In the genomic region with DNA sequence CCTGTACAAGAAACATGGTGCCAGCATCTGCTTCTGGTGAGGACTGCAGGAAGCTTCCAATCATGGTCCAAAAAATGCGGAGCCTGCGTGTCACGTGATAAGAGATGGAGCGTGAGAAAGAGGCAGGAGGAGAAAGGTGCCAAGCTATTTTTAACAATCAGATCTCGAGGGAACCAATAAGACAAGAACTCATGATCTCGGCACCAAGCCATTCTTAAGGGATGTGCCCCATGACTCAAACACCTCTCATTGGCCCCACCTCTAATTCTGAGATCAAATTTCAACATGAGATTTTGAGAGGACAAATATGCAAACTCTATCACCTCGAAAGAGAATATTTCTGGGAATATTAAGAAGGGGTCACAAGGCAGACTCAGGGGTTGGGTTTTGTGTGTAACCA, we compare ENCODE assay signal across 21 cellular contexts.
"Had no signal": no experiment of that assay in that cellular context is flagged by ENCODE, and none has a peak within 500 bp of the region (broad histone marks: within the 10 kb centered on the region; RNA-seq: fewer than 3 reads in every experiment).

No MANE protein-coding gene starts in this region.

- H3K4me1 ChIP-seq: colonic mucosa, heart left ventricle, psoas muscle, spleen, testis, tibial nerve had no signal

- ATAC-seq: heart left ventricle; mucosa of descending colon; naive thymus-derived CD8-positive, alpha-beta T cell; psoas muscle; sciatic nerve; stimulated activated naive B cell treated with anti-CD40 and anti-IgM and Interleukin-4, amounts not matched to agents 10 μg/mL and 1 μg/mL and 100 μg/mL, for 72 hours; stimulated activated naive CD8-positive, alpha-beta T cell treated with anti-CD3 and anti-CD28 coated beads, Interleukin-15, amount 100 ng/mL, for 72 hours had no signal

- H3K36me3 Mint-ChIP-seq: naive thymus-derived CD8-positive, alpha-beta T cell; stimulated activated naive B cell treated with anti-CD40 and anti-IgM and Interleukin-4, amounts not matched to agents 10 μg/mL and 1 μg/mL and 100 μg/mL, for 72 hours had no signal

- H3K4me3 Mint-ChIP-seq: naive thymus-derived CD8-positive, alpha-beta T cell; stimulated activated naive B cell treated with anti-CD40 and anti-IgM and Interleukin-4, amounts not matched to agents 10 μg/mL and 1 μg/mL and 100 μg/mL, for 72 hours; stimulated activated naive CD8-positive, alpha-beta T cell treated with anti-CD3 and anti-CD28 coated beads, Interleukin-15, amount 100 ng/mL, for 72 hours had no signal

- DNase-seq: colonic mucosa; dermis blood vessel endothelial cell; erythroblast; heart left ventricle; hippocampal formation; kidney glomerular epithelial cell; mucosa of descending colon; naive thymus-derived CD8-positive, alpha-beta T cell; psoas muscle; retina; spleen; stimulated activated CD4-positive, alpha-beta T cell treated with anti-CD3 and anti-CD28 coated beads, Interleukin-15, amount 100 ng/mL, for 24 hours; stimulated activated CD4-positive, alpha-beta T cell treated with anti-CD3 and anti-CD28 coated beads, Interleukin-1b, Interleukin-23, amount 100 ng/mL, for 48 hours; stimulated activated CD4-positive, alpha-beta T cell treated with anti-CD3 and anti-CD28 coated beads, Interleukin-4, amount 100 ng/mL, for 24 hours; stimulated activated naive B cell treated with anti-CD40 and anti-IgM and Interleukin-4, amounts not matched to agents 10 μg/mL and 1 μg/mL and 100 μg/mL, for 72 hours; stimulated activated naive CD8-positive, alpha-beta T cell treated with anti-CD3 and anti-CD28 coated beads, Interleukin-15, amount 100 ng/mL, for 72 hours; testis had no signal

- H3K9me3 ChIP-seq: colonic mucosa, heart left ventricle, mucosa of descending colon, neutrophil, psoas muscle, spleen, testis, tibial nerve had no signal

- H3K27me3 ChIP-seq: colonic mucosa, heart left ventricle, neutrophil, spleen, testis, tibial nerve had no signal

- H3K4me1 Mint-ChIP-seq: naive thymus-derived CD8-positive, alpha-beta T cell; stimulated activated naive B cell treated with anti-CD40 and anti-IgM and Interleukin-4, amounts not matched to agents 10 μg/mL and 1 μg/mL and 100 μg/mL, for 72 hours; stimulated activated naive CD8-positive, alpha-beta T cell treated with anti-CD3 and anti-CD28 coated beads, Interleukin-15, amount 100 ng/mL, for 72 hours had no signal

- FAIRE-seq: frontal cortex had no signal

- H3K27ac Mint-ChIP-seq: naive thymus-derived CD8-positive, alpha-beta T cell; stimulated activated naive B cell treated with anti-CD40 and anti-IgM and Interleukin-4, amounts not matched to agents 10 μg/mL and 1 μg/mL and 100 μg/mL, for 72 hours; stimulated activated naive CD8-positive, alpha-beta T cell treated with anti-CD3 and anti-CD28 coated beads, Interleukin-15, amount 100 ng/mL, for 72 hours had no signal

- H3K27ac ChIP-seq: colonic mucosa, heart left ventricle, neutrophil, psoas muscle, spleen, testis, tibial nerve had no signal

- H3K36me3 ChIP-seq: colonic mucosa, heart left ventricle, neutrophil, spleen, tibial nerve had no signal

- H3K4me3 ChIP-seq: colonic mucosa, heart left ventricle, mucosa of descending colon, psoas muscle, spleen, testis, tibial nerve had no signal

- H3K27me3 Mint-ChIP-seq: naive thymus-derived CD8-positive, alpha-beta T cell; stimulated activated naive B cell treated with anti-CD40 and anti-IgM and Interleukin-4, amounts not matched to agents 10 μg/mL and 1 μg/mL and 100 μg/mL, for 72 hours; stimulated activated naive CD8-positive, alpha-beta T cell treated with anti-CD3 and anti-CD28 coated beads, Interleukin-15, amount 100 ng/mL, for 72 hours had no signal
